ENCODE assay signal across 33 cellular contexts in genomic region chr6:146047356-146047755, GRCh38. TPM values are rescaled to one million over a fixed set of nuclear protein-coding genes. Genes with fewer than 3 reads are reported as not detected.
"Had no signal": no experiment of that assay in that cellular context is flagged by ENCODE, and none has a peak within 500 bp of the region (broad histone marks: within the 10 kb centered on the region; RNA-seq: fewer than 3 reads in every experiment).

No MANE protein-coding gene starts in this region.

- H3K4me3 ChIP-seq: esophagus muscularis mucosa, heart left ventricle, ovary, psoas muscle, sigmoid colon, uterus had no signal

- H3K4me1 Mint-ChIP-seq: activated naive CD4-positive, alpha-beta T cell treated with anti-CD3 and anti-CD28 coated beads, Interleukin-2, amount 10 ng/mL, durations not matched to agents 7 days and 5 days; activated naive CD8-positive, alpha-beta T cell treated with anti-CD3 and anti-CD28 coated beads, Interleukin-2, amount 10 ng/mL, durations not matched to agents 7 days and 5 days; immature natural killer cell; mesothelial cell of epicardium; naive thymus-derived CD4-positive, alpha-beta T cell; stimulated activated memory B cell treated with anti-CD40 and anti-IgM and Interleukin-4, amounts not matched to agents 10 μg/mL and 1 μg/mL and 100 μg/mL, for 72 hours; stimulated activated naive CD8-positive, alpha-beta T cell treated with anti-CD3 and anti-CD28 coated beads, Interleukin-15, amount 100 ng/mL, for 72 hours had no signal

- H3K36me3 ChIP-seq: brain microvascular endothelial cell, esophagus muscularis mucosa, heart left ventricle, ovary, sigmoid colon, uterus had no signal

- H3K4me1 ChIP-seq: esophagus muscularis mucosa, foreskin keratinocyte, heart left ventricle, psoas muscle, sigmoid colon, uterus had no signal

- H3K27ac Mint-ChIP-seq: activated CD4-positive, alpha-beta memory T cell treated with anti-CD3 and anti-CD28 coated beads for 36 hours; activated naive CD4-positive, alpha-beta T cell treated with anti-CD3 and anti-CD28 coated beads, Interleukin-2, amount 10 ng/mL, durations not matched to agents 7 days and 5 days; activated naive CD8-positive, alpha-beta T cell treated with anti-CD3 and anti-CD28 coated beads, Interleukin-2, amount 10 ng/mL, durations not matched to agents 7 days and 5 days; activated T-cell treated with anti-CD3 and anti-CD28 coated beads, Interleukin-2, amount 50 U/mL, for 24 hours; dendritic cell treated with granulocyte-macrophage colony-stimulating factor and Interleukin-4, amounts not matched to agents 40 ng/mL and 50 ng/mL, for 4 days; immature natural killer cell; mesothelial cell of epicardium; naive thymus-derived CD4-positive, alpha-beta T cell; stimulated activated memory B cell treated with anti-CD40 and anti-IgM and Interleukin-4, amounts not matched to agents 10 μg/mL and 1 μg/mL and 100 μg/mL, for 72 hours; stimulated activated naive CD8-positive, alpha-beta T cell treated with anti-CD3 and anti-CD28 coated beads, Interleukin-15, amount 100 ng/mL, for 72 hours; type B pancreatic cell had no signal

- H3K4me3 Mint-ChIP-seq: activated CD4-positive, alpha-beta memory T cell treated with anti-CD3 and anti-CD28 coated beads for 36 hours; activated naive CD4-positive, alpha-beta T cell treated with anti-CD3 and anti-CD28 coated beads, Interleukin-2, amount 10 ng/mL, durations not matched to agents 7 days and 5 days; activated naive CD8-positive, alpha-beta T cell treated with anti-CD3 and anti-CD28 coated beads, Interleukin-2, amount 10 ng/mL, durations not matched to agents 7 days and 5 days; activated T-cell treated with anti-CD3 and anti-CD28 coated beads, Interleukin-2, amount 50 U/mL, for 24 hours; dendritic cell treated with granulocyte-macrophage colony-stimulating factor and Interleukin-4, amounts not matched to agents 40 ng/mL and 50 ng/mL, for 4 days; immature natural killer cell; mesothelial cell of epicardium; naive thymus-derived CD4-positive, alpha-beta T cell; stimulated activated memory B cell treated with anti-CD40 and anti-IgM and Interleukin-4, amounts not matched to agents 10 μg/mL and 1 μg/mL and 100 μg/mL, for 72 hours; stimulated activated naive CD8-positive, alpha-beta T cell treated with anti-CD3 and anti-CD28 coated beads, Interleukin-15, amount 100 ng/mL, for 72 hours; type B pancreatic cell had no signal

- DNase-seq: activated CD4-positive, alpha-beta memory T cell treated with anti-CD3 and anti-CD28 coated beads for 36 hours; activated CD4-positive, alpha-beta T cell treated with anti-CD3 and anti-CD28 coated beads for 48 hours; activated CD8-positive, alpha-beta memory T cell treated with anti-CD3 and anti-CD28 coated beads, Interleukin-2, amount 50 U/mL, for 4 hours; activated gamma-delta T cell; activated naive CD4-positive, alpha-beta T cell treated with anti-CD3 and anti-CD28 coated beads, Interleukin-2, amount 10 ng/mL, durations not matched to agents 7 days and 5 days; activated naive CD8-positive, alpha-beta T cell treated with anti-CD3 and anti-CD28 coated beads, Interleukin-2, amount 10 ng/mL, durations not matched to agents 7 days and 5 days; activated T-cell treated with anti-CD3 and anti-CD28 coated beads, Interleukin-2, amount 50 U/mL, for 24 hours; amniotic stem cell; brain microvascular endothelial cell; effector CD4-positive, alpha-beta T cell; foreskin keratinocyte; heart left ventricle; hypothalamus; immature natural killer cell; kidney; left colon; naive thymus-derived CD4-positive, alpha-beta T cell; ovary; psoas muscle; sigmoid colon; small intestine; stimulated activated CD4-positive, alpha-beta T cell treated with anti-CD3 and anti-CD28 coated beads, Interleukin-4, amount 100 ng/mL, for 4 hours; stimulated activated CD8-positive, alpha-beta memory T cell treated with anti-CD3 and anti-CD28 coated beads, Interleukin-4, amount 100 ng/mL, for 48 hours; stimulated activated naive CD8-positive, alpha-beta T cell treated with anti-CD3 and anti-CD28 coated beads, Interleukin-15, amount 100 ng/mL, for 72 hours; T-helper 9 cell; uterus had no signal

- H3K9me3 ChIP-seq: ovary, psoas muscle, sigmoid colon, uterus had no signal

- H3K9me3 Mint-ChIP-seq: activated naive CD4-positive, alpha-beta T cell treated with anti-CD3 and anti-CD28 coated beads, Interleukin-2, amount 10 ng/mL, durations not matched to agents 7 days and 5 days; activated naive CD8-positive, alpha-beta T cell treated with anti-CD3 and anti-CD28 coated beads, Interleukin-2, amount 10 ng/mL, durations not matched to agents 7 days and 5 days; activated T-cell treated with anti-CD3 and anti-CD28 coated beads, Interleukin-2, amount 50 U/mL, for 24 hours; dendritic cell treated with granulocyte-macrophage colony-stimulating factor and Interleukin-4, amounts not matched to agents 40 ng/mL and 50 ng/mL, for 4 days; stimulated activated naive CD8-positive, alpha-beta T cell treated with anti-CD3 and anti-CD28 coated beads, Interleukin-15, amount 100 ng/mL, for 72 hours; type B pancreatic cell had no signal

- H3K27ac ChIP-seq: brain microvascular endothelial cell, esophagus muscularis mucosa, foreskin keratinocyte, heart left ventricle, ovary, psoas muscle, sigmoid colon, uterus, VCaP had no signal

- H3K36me3 Mint-ChIP-seq: activated CD4-positive, alpha-beta memory T cell treated with anti-CD3 and anti-CD28 coated beads for 36 hours; activated naive CD4-positive, alpha-beta T cell treated with anti-CD3 and anti-CD28 coated beads, Interleukin-2, amount 10 ng/mL, durations not matched to agents 7 days and 5 days; activated naive CD8-positive, alpha-beta T cell treated with anti-CD3 and anti-CD28 coated beads, Interleukin-2, amount 10 ng/mL, durations not matched to agents 7 days and 5 days; immature natural killer cell; mesothelial cell of epicardium; stimulated activated memory B cell treated with anti-CD40 and anti-IgM and Interleukin-4, amounts not matched to agents 10 μg/mL and 1 μg/mL and 100 μg/mL, for 72 hours; type B pancreatic cell had no signal

- H3K27me3 Mint-ChIP-seq: activated naive CD4-positive, alpha-beta T cell treated with anti-CD3 and anti-CD28 coated beads, Interleukin-2, amount 10 ng/mL, durations not matched to agents 7 days and 5 days; activated naive CD8-positive, alpha-beta T cell treated with anti-CD3 and anti-CD28 coated beads, Interleukin-2, amount 10 ng/mL, durations not matched to agents 7 days and 5 days; stimulated activated memory B cell treated with anti-CD40 and anti-IgM and Interleukin-4, amounts not matched to agents 10 μg/mL and 1 μg/mL and 100 μg/mL, for 72 hours; stimulated activated naive CD8-positive, alpha-beta T cell treated with anti-CD3 and anti-CD28 coated beads, Interleukin-15, amount 100 ng/mL, for 72 hours had no signal

- H3K27me3 ChIP-seq: brain microvascular endothelial cell, esophagus muscularis mucosa, foreskin keratinocyte, ovary, sigmoid colon, uterus had no signal

RNA-seq across cellular contexts. Expression of gene GRM1, which starts 18.5 kb away (rescaled TPM):
- total RNA-seq: activated CD4-positive, alpha-beta memory T cell treated with anti-CD3 and anti-CD28 coated beads for 36 hours; activated CD8-positive, alpha-beta memory T cell treated with anti-CD3 and anti-CD28 coated beads for 36 hours; activated naive CD8-positive, alpha-beta T cell treated with anti-CD3 and anti-CD28 coated beads, Interleukin-2, amount 10 ng/mL, durations not matched to agents 7 days and 5 days; foreskin keratinocyte; left colon; naive thymus-derived CD4-positive, alpha-beta T cell had no signal
